Comparison of ENCODE assay signal across 15 cellular contexts in genomic region chr15:75721923-75722870, GRCh38. TPM values are rescaled to one million over a fixed set of nuclear protein-coding genes. Genes with fewer than 3 reads are reported as not detected.
DNase-seq lines count a peak whose midpoint lies in the region; ATAC-seq and TF ChIP-seq lines count a peak whose summit lies in the region.
"Had no signal": no experiment of that assay in that cellular context is flagged by ENCODE, and none has a peak within 500 bp of the region (broad histone marks: within the 10 kb centered on the region; RNA-seq: fewer than 3 reads in every experiment).

No MANE protein-coding gene starts in this region.

- H3K9me3 Mint-ChIP-seq in naive B cell: no peaks in the 10 kb centered on the region

- ATAC-seq in Right ventricle myocardium superior (ENCODE audit: poor library complexity) (no peak), naive B cell (ENCODE audit: low read depth in 2 of 2) (no peak), HG03439 (IDR thresholded peaks at IDR 0.05; ENCODE audit: unreplicated experiment) (no peak), GM19035 (IDR thresholded peaks at IDR 0.05; ENCODE audit: unreplicated experiment) (no peak)
- ATAC-seq: activated CD8-positive, alpha-beta memory T cell treated with anti-CD3 and anti-CD28 coated beads, Interleukin-2, amount 10 ng/mL, durations not matched to agents 7 days and 5 days; body of pancreas had no signal

- no peak for TF ChIP-seq CTCF in right atrium auricular region (IDR thresholded peaks at IDR 0.05)
- TF ChIP-seq CTCF in transverse colon (IDR thresholded peaks at IDR 0.05): no peak

- H3K27ac ChIP-seq in right atrium auricular region (no peak overlapping the region), transverse colon (peak overlapping the region; percentile 76 to 88 (median 80))
- H3K27ac ChIP-seq: body of pancreas, pancreas had no signal

- H3K36me3 Mint-ChIP-seq in naive B cell: no peaks in the 10 kb centered on the region
- H3K36me3 Mint-ChIP-seq: activated CD8-positive, alpha-beta memory T cell treated with anti-CD3 and anti-CD28 coated beads, Interleukin-2, amount 10 ng/mL, durations not matched to agents 7 days and 5 days had no signal

- intact Hi-C loops in Right ventricle myocardium superior (cut with DNase I) (no loop called here), transverse colon (cut with DNase I; ENCODE audit: low total_unique reads) (no loop called here)

- H3K4me1 ChIP-seq in right atrium auricular region: peaks cover 0 to 41% of the 10 kb centered on the region in 2 donors
- H3K4me1 ChIP-seq in transverse colon: peaks cover 20 to 40% (median 28%) of the 10 kb centered on the region in 4 donors
- H3K4me1 ChIP-seq: pancreas had no signal

- TF ChIP-seq EP300 in transverse colon (IDR thresholded peaks at IDR 0.05; ENCODE audit: low read depth): no peak

- peaks cover 5 to 11% (median 8%) of the 10 kb centered on the region in 3 donors for H3K4me1 Mint-ChIP-seq in naive B cell

- no peak for TF ChIP-seq POLR2A in transverse colon (IDR thresholded peaks at IDR 0.05)

- peaks cover 10 to 40% (median 18%) of the 10 kb centered on the region in 3 donors for H3K27me3 Mint-ChIP-seq in naive B cell

- H3K27me3 ChIP-seq in right atrium auricular region: no peaks in the 10 kb centered on the region
- no peaks in the 10 kb centered on the region for H3K27me3 ChIP-seq in transverse colon
- H3K27me3 ChIP-seq: body of pancreas, pancreas had no signal

- H3K36me3 ChIP-seq in right atrium auricular region (no peaks in the 10 kb centered on the region), transverse colon (no peaks in the 10 kb centered on the region)
- H3K36me3 ChIP-seq: pancreas had no signal

- H3K9me3 ChIP-seq in right atrium auricular region (no peaks in the 10 kb centered on the region), transverse colon (no peaks in the 10 kb centered on the region)
- H3K9me3 ChIP-seq: body of pancreas, pancreas had no signal

- DNase-seq in Right ventricle myocardium superior (peak; percentile 40), right atrium auricular region (ENCODE audit: low spot score) (no peak), dermis blood vessel endothelial cell (peak; percentile 49), naive B cell (no peak), transverse colon (no peak), DMS53 (lab: John Stamatoyannopoulos, UW) (no peak)
- DNase-seq: activated CD8-positive, alpha-beta memory T cell treated with anti-CD3 and anti-CD28 coated beads, Interleukin-2, amount 10 ng/mL, durations not matched to agents 7 days and 5 days; body of pancreas; COR-L47; NCI-H1694 treated with DMSO at 0.1 percent for 48 hours; NCI-H510A treated with DMSO at 0.1 percent for 48 hours; stimulated activated CD4-positive, alpha-beta T cell treated with anti-CD3 and anti-CD28 coated beads, Interleukin-15, amount 100 ng/mL, for 24 hours had no signal

- H3K4me3 Mint-ChIP-seq in naive B cell: no peak overlapping the region
- H3K4me3 Mint-ChIP-seq: activated CD8-positive, alpha-beta memory T cell treated with anti-CD3 and anti-CD28 coated beads, Interleukin-2, amount 10 ng/mL, durations not matched to agents 7 days and 5 days had no signal

- 86% methylated on average over 6 to 14 of the region's 14 CpGs for WGBS in transverse colon (ENCODE audit: low coverage in 1 of 2), 2 donors

- in situ Hi-C loops in transverse colon (cut with MboI; ENCODE audit: low pct_ligation_motif_present in 1 of 4, low pct_unique_long_range_greater_than_20kb in 1 of 4, low sequenced_read_pairs in 3 of 4): loop anchor here in 1 of 4 donors (10.0 kb wide), 1 partner anchor 83 kb away; no protein-coding TSS in a partner anchor

- H3K27ac Mint-ChIP-seq in naive B cell: peak overlapping the region in 4 of 6 donors; percentile 47 to 76 (median 74)
- H3K27ac Mint-ChIP-seq: activated CD8-positive, alpha-beta memory T cell treated with anti-CD3 and anti-CD28 coated beads, Interleukin-2, amount 10 ng/mL, durations not matched to agents 7 days and 5 days had no signal

- H3K4me3 ChIP-seq in right atrium auricular region: no peak overlapping the region
- no peak overlapping the region for H3K4me3 ChIP-seq in transverse colon
- H3K4me3 ChIP-seq: body of pancreas, pancreas had no signal

RNA-seq across cellular contexts. Expression of gene CSPG4, which starts 9.5 kb away (rescaled TPM):
- total RNA-seq in Right ventricle myocardium superior (5.2 TPM), right atrium auricular region (10 to 100 TPM; 32.6 to 55.6 TPM), dermis blood vessel endothelial cell (0.19 and 0.68 TPM in 2 replicates), transverse colon (10 to 100 TPM; 11.2 to 60.9 (median 31.3) TPM)
- polyA plus RNA-seq in naive B cell (ENCODE audit: low read depth in 6 of 6): under 1 TPM in 2 of 6 donors, not detected in 4; 0.03 to 0.07 TPM

Comparison
In these comparisons a context has a peak if more than half of its experiments do, and no peak if none do; other contexts are left out.
1. DNase-seq: peak in Right ventricle myocardium superior (single experiment) and dermis blood vessel endothelial cell (single experiment); none in right atrium auricular region (single experiment), naive B cell (single experiment), transverse colon (single experiment) and DMS53 (single experiment).
2. H3K27ac ChIP-seq: peak in transverse colon (4 of 4); none in right atrium auricular region (0 of 2).